ENCODE assay signal across 12 cellular contexts in genomic region chr1:214514032-214514818, GRCh38. TPM values are rescaled to one million over a fixed set of nuclear protein-coding genes. Genes with fewer than 3 reads are reported as not detected.
DNase-seq lines count a peak whose midpoint lies in the region; ATAC-seq and TF ChIP-seq lines count a peak whose summit lies in the region.
"Had no signal": no experiment of that assay in that cellular context is flagged by ENCODE, and none has a peak within 500 bp of the region (broad histone marks: within the 10 kb centered on the region; RNA-seq: fewer than 3 reads in every experiment).

No MANE protein-coding gene starts in this region.

- H3K27me3 ChIP-seq in skeletal muscle satellite cell (ENCODE audit: control insufficient read depth, insufficient read depth, low read length): no peaks in the 10 kb centered on the region
- H3K27me3 ChIP-seq: esophagus squamous epithelium, upper lobe of left lung had no signal

- peaks cover 3% of the 10 kb centered on the region for H3K9me3 ChIP-seq in skeletal muscle satellite cell (replicated peaks; ENCODE audit: low read length)
- H3K9me3 ChIP-seq: esophagus squamous epithelium, upper lobe of left lung had no signal

- H3K36me3 ChIP-seq in skeletal muscle satellite cell (ENCODE audit: insufficient read depth, low read length): peaks cover 5% of the 10 kb centered on the region
- H3K36me3 ChIP-seq: esophagus squamous epithelium, upper lobe of left lung had no signal

- no peak for ATAC-seq in GM19452 (IDR thresholded peaks at IDR 0.05; ENCODE audit: unreplicated experiment)
- no peak for ATAC-seq in GM19395 (IDR thresholded peaks at IDR 0.05; ENCODE audit: unreplicated experiment)
- no peak for ATAC-seq in GM19328 (IDR thresholded peaks at IDR 0.05; ENCODE audit: unreplicated experiment)

- no peak for TF ChIP-seq CTCF in foreskin fibroblast (IDR thresholded peaks at IDR 0.05; ENCODE audit: low read depth, low read length)

- H3K4me3 ChIP-seq in foreskin fibroblast (ENCODE audit: low read depth in 1 of 2, low read length in 2 of 2) (no peak overlapping the region), skeletal muscle satellite cell (ENCODE audit: low read length) (no peak overlapping the region)
- H3K4me3 ChIP-seq: esophagus squamous epithelium, upper lobe of left lung had no signal

- no peak overlapping the region for H3K9ac ChIP-seq in skeletal muscle satellite cell (ENCODE audit: low read depth, low read length)

- peaks cover 55% of the 10 kb centered on the region for H3K4me1 ChIP-seq in skeletal muscle satellite cell (ENCODE audit: control insufficient read depth, insufficient read depth, low read length)

- peak; percentile 3 to 37 for DNase-seq in NCI-H2081 (lab: John Stamatoyannopoulos, UW)
- no peak for DNase-seq in NCI-H2081 treated with DMSO at 0.1 percent for 48 hours (lab: John Stamatoyannopoulos, UW)
- peak; percentile 18 for DNase-seq in RPMI8226
- DNase-seq in foreskin fibroblast: peak; percentile 53 to 66
- DNase-seq: activated CD4-positive, alpha-beta T cell treated with anti-CD3 and anti-CD28 coated beads for 48 hours; amniotic stem cell; esophagus squamous epithelium had no signal

- H3K4me2 ChIP-seq in skeletal muscle satellite cell (ENCODE audit: low read length): peak overlapping the region; percentile 54

RNA-seq across cellular contexts. Expression of gene PTPN14, which starts 37.2 kb away (rescaled TPM):
- 45.9 and 50.2 TPM in 2 replicates for total RNA-seq in skeletal muscle satellite cell (2012; rRNA removed)
